In the genomic region with DNA sequence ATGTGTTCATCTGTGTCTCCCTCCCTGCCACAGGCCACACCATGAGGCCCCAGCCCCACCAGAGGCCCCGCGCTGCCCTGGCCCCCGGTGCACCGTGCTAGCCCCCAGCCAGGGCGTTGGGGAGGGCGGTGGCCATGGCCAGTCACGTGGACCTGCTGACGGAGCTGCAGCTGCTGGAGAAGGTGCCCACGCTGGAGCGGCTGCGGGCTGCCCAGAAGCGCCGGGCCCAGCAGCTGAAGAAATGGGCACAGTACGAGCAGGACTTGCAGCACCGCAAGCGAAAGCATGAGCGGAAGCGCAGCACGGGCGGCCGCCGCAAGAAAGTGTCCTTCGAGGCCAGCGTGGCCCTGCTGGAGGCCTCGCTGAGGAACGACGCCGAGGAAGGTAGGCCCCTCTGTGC, we compare ENCODE assay signal across 23 cellular contexts. TPM values are rescaled to one million over a fixed set of nuclear protein-coding genes. Genes with fewer than 3 reads are reported as not detected.
DNase-seq lines count a peak whose midpoint lies in the region; ATAC-seq lines count a peak whose summit lies in the region.
"Had no signal": no experiment of that assay in that cellular context is flagged by ENCODE, and none has a peak within 500 bp of the region (broad histone marks: within the 10 kb centered on the region; RNA-seq: fewer than 3 reads in every experiment).

No MANE protein-coding gene starts in this region.

- ATAC-seq in esophagus mucosa, result peak; percentile 14
- ATAC-seq: CD8-positive, alpha-beta T cell; GM23338; PC-3 had no signal

- DNase-seq in activated CD8-positive, alpha-beta memory T cell treated with anti-CD3 and anti-CD28 coated beads, Interleukin-2, amount 50 U/mL, for 48 hours, result peak; percentile 51
- no peak for DNase-seq in activated CD8-positive, alpha-beta memory T cell treated with anti-CD3 and anti-CD28 coated beads, Interleukin-2, amount 50 U/mL, for 4 hours
- DNase-seq in nucleus accumbens (lab: John Stamatoyannopoulos, UW), result peak in 30 of 56 donors; percentile 13 to 67 (median 36)
- no peak for DNase-seq in NCI-H510A treated with DMSO at 0.1 percent for 48 hours (lab: John Stamatoyannopoulos, UW)
- no peak for DNase-seq in AG08396 (ENCODE audit: low spot score)
- no peak for DNase-seq in LoVo (ENCODE audit: low spot score)
- DNase-seq in NCI-H1417 (lab: John Stamatoyannopoulos, UW), result no peak
- DNase-seq: 8988T; Calu3; CD8-positive, alpha-beta T cell; GF-D8; HCEC 1CT; NCI-H1105; NCI-H187; NCI-H2107; NCI-H2227 treated with DMSO at 0.1 percent for 48 hours; NCI-H524; NCI-H82; PC-3; RPMI8226; SHP77 treated with DMSO at 0.1 percent for 48 hours had no signal

RNA-seq across cellular contexts. Expression of a gene that starts 30.3 kb away (rescaled TPM):
- total RNA-seq in esophagus mucosa, result 2.3 TPM
- total RNA-seq: Calu3 had no signal

Comparison
In these comparisons a context has a peak if more than half of its experiments do, and no peak if none do; other contexts are left out.
1. DNase-seq: peak in activated CD8-positive, alpha-beta memory T cell treated with anti-CD3 and anti-CD28 coated beads, Interleukin-2, amount 50 U/mL, for 48 hours (single experiment) and nucleus accumbens (30 of 56); none in activated CD8-positive, alpha-beta memory T cell treated with anti-CD3 and anti-CD28 coated beads, Interleukin-2, amount 50 U/mL, for 4 hours (single experiment), NCI-H510A treated with DMSO at 0.1 percent for 48 hours (single experiment), AG08396 (single experiment), LoVo (single experiment) and NCI-H1417 (0 of 3).